ENCODE assay signal across 8 cellular contexts in genomic region chr14:103520657-103521437, GRCh38. TPM values are rescaled to one million over a fixed set of nuclear protein-coding genes. Genes with fewer than 3 reads are reported as not detected.
DNase-seq lines count a peak whose midpoint lies in the region; ATAC-seq lines count a peak whose summit lies in the region.

No MANE protein-coding gene starts in this region.

- peak overlapping the region; percentile 50 for H3K4me3 Mint-ChIP-seq in stimulated activated effector memory CD8-positive, alpha-beta T cell treated with anti-CD3 and anti-CD28 coated beads, Interleukin-12 subunit alpha, Interleukin-12 subunit beta, amount 100 ng/mL, for 72 hours

- no peaks in the 10 kb centered on the region for H3K9me3 Mint-ChIP-seq in stimulated activated effector memory CD8-positive, alpha-beta T cell treated with anti-CD3 and anti-CD28 coated beads, Interleukin-12 subunit alpha, Interleukin-12 subunit beta, amount 100 ng/mL, for 72 hours

- peaks cover 10% of the 10 kb centered on the region for H3K4me1 Mint-ChIP-seq in stimulated activated effector memory CD8-positive, alpha-beta T cell treated with anti-CD3 and anti-CD28 coated beads, Interleukin-12 subunit alpha, Interleukin-12 subunit beta, amount 100 ng/mL, for 72 hours

- peak overlapping the region; percentile 46 for H3K27ac ChIP-seq in epithelial cell of prostate

- DNase-seq in COLO668 (lab: John Stamatoyannopoulos, UW; ENCODE audit: unreplicated experiment) (peak; percentile 92), NCI-H82 (lab: John Stamatoyannopoulos, UW) (peak; percentile 80), activated T-cell treated with anti-CD3 and anti-CD28 coated beads for 1 hour (ENCODE audit: low read depth) (peak; percentile 60), epithelial cell of prostate (ENCODE audit: low read depth, low spot score) (no peak), mucosa of gallbladder (ENCODE audit: low spot score) (peak; percentile 70), SKM-1 (lab: John Stamatoyannopoulos, UW; ENCODE audit: unreplicated experiment) (no peak)
- peak; percentile 56 to 77 for DNase-seq in stimulated activated effector memory CD8-positive, alpha-beta T cell treated with anti-CD3 and anti-CD28 coated beads, Interleukin-12 subunit alpha, Interleukin-12 subunit beta, amount 100 ng/mL, for 72 hours (ENCODE audit: low spot score in 2 of 2)

- H3K36me3 Mint-ChIP-seq in stimulated activated effector memory CD8-positive, alpha-beta T cell treated with anti-CD3 and anti-CD28 coated beads, Interleukin-12 subunit alpha, Interleukin-12 subunit beta, amount 100 ng/mL, for 72 hours, result peaks cover 7% of the 10 kb centered on the region

- H3K27ac Mint-ChIP-seq in stimulated activated effector memory CD8-positive, alpha-beta T cell treated with anti-CD3 and anti-CD28 coated beads, Interleukin-12 subunit alpha, Interleukin-12 subunit beta, amount 100 ng/mL, for 72 hours, result no peak overlapping the region

- peak; percentile 39 for ATAC-seq in HG02798 (IDR thresholded peaks at IDR 0.05; ENCODE audit: poor library complexity, unreplicated experiment)
- peak; percentile 69 for ATAC-seq in stimulated activated effector memory CD8-positive, alpha-beta T cell treated with anti-CD3 and anti-CD28 coated beads, Interleukin-12 subunit alpha, Interleukin-12 subunit beta, amount 100 ng/mL, for 72 hours

RNA-seq across cellular contexts. Expression of gene CKB, which starts 1.8 kb away (rescaled TPM):
- 424 TPM for total RNA-seq in mucosa of gallbladder

RNA-seq across cellular contexts. Expression of gene TRMT61A, which starts 8.1 kb away (rescaled TPM):
- total RNA-seq in mucosa of gallbladder, result 13.5 TPM

RNA-seq across cellular contexts. Expression of gene BAG5, which starts 41.6 kb away (rescaled TPM):
- 24.2 TPM for total RNA-seq in mucosa of gallbladder

RNA-seq across cellular contexts. Expression of gene COA8, which starts 41.9 kb away (rescaled TPM):
- 33.7 TPM for total RNA-seq in mucosa of gallbladder

Comparison
In these comparisons a context has a peak if more than half of its experiments do, and no peak if none do; other contexts are left out.
1. DNase-seq: peak in COLO668 (single experiment), NCI-H82 (single experiment), activated T-cell treated with anti-CD3 and anti-CD28 coated beads for 1 hour (single experiment), mucosa of gallbladder (single experiment) and stimulated activated effector memory CD8-positive, alpha-beta T cell treated with anti-CD3 and anti-CD28 coated beads, Interleukin-12 subunit alpha, Interleukin-12 subunit beta, amount 100 ng/mL, for 72 hours (2 of 2); none in epithelial cell of prostate (single experiment) and SKM-1 (single experiment).